19 cellular contexts compared by ENCODE assay signal in genomic region chr1:227915564-227916553, GRCh38. TPM values are rescaled to one million over a fixed set of nuclear protein-coding genes. Genes with fewer than 3 reads are reported as not detected.
DNase-seq lines count a peak whose midpoint lies in the region; ATAC-seq and TF ChIP-seq lines count a peak whose summit lies in the region.
"Had no signal": no experiment of that assay in that cellular context is flagged by ENCODE, and none has a peak within 500 bp of the region (broad histone marks: within the 10 kb centered on the region; RNA-seq: fewer than 3 reads in every experiment).

No MANE protein-coding gene starts in this region.

- no peaks in the 10 kb centered on the region for H3K36me3 ChIP-seq in GM23338 (ENCODE audit: insufficient read depth)
- H3K36me3 ChIP-seq: HAP-1, ovary, vagina had no signal

- no peak overlapping the region for H3K27ac ChIP-seq in GM23338 (ENCODE audit: low read depth)
- H3K27ac ChIP-seq: ovary, vagina had no signal

- intact Hi-C loops in MCF 10A (cut with micrococcal nuclease): no loop called here

- H3K9me3 Mint-ChIP-seq in GM23338: no peaks in the 10 kb centered on the region
- H3K9me3 Mint-ChIP-seq in MCF 10A (ENCODE audit: unreplicated experiment): no peaks in the 10 kb centered on the region
- no peaks in the 10 kb centered on the region for H3K9me3 Mint-ChIP-seq in nephron
- H3K9me3 Mint-ChIP-seq: activated CD4-positive, alpha-beta memory T cell treated with anti-CD3 and anti-CD28 coated beads for 36 hours; activated T-helper 17 cell treated with anti-CD3 and anti-CD28 coated beads, Interleukin-2, amount 50 U/mL, for 72 hours had no signal

- peaks cover 8% of the 10 kb centered on the region for H3K27me3 Mint-ChIP-seq in GM23338 (ENCODE audit: insufficient read depth, low read depth, poor library complexity)
- no peaks in the 10 kb centered on the region for H3K27me3 Mint-ChIP-seq in MCF 10A (ENCODE audit: insufficient read depth, unreplicated experiment)
- H3K27me3 Mint-ChIP-seq in nephron (ENCODE audit: low read depth): no peaks in the 10 kb centered on the region
- H3K27me3 Mint-ChIP-seq: activated CD4-positive, alpha-beta memory T cell treated with anti-CD3 and anti-CD28 coated beads for 36 hours; activated T-helper 17 cell treated with anti-CD3 and anti-CD28 coated beads, Interleukin-2, amount 50 U/mL, for 72 hours had no signal

- ATAC-seq in GM23338 (peak; percentile 36), GM19035 (IDR thresholded peaks at IDR 0.05; ENCODE audit: unreplicated experiment) (no peak)
- ATAC-seq: activated T-helper 17 cell treated with anti-CD3 and anti-CD28 coated beads, Interleukin-2, amount 50 U/mL, for 72 hours; mucosa of descending colon; stimulated activated naive CD8-positive, alpha-beta T cell treated with anti-CD3 and anti-CD28 coated beads, Interleukin-15, Interleukin-2, amounts not matched to agents 100 U/mL and 50 U/mL, for 24 hours had no signal

- H3K4me3 Mint-ChIP-seq in GM23338 (no peak overlapping the region), MCF 10A (ENCODE audit: unreplicated experiment) (no peak overlapping the region), nephron (no peak overlapping the region)
- H3K4me3 Mint-ChIP-seq: activated CD4-positive, alpha-beta memory T cell treated with anti-CD3 and anti-CD28 coated beads for 36 hours; activated T-helper 17 cell treated with anti-CD3 and anti-CD28 coated beads, Interleukin-2, amount 50 U/mL, for 72 hours had no signal

- POLR2A ChIA-PET in MCF 10A (lab: Yijun Ruan, JAX): interaction anchor here (0.8 to 1.5 kb wide), 6 partner anchors 18 to 181 kb away, joined by 3 to 8 read pairs (median 4); partner anchors contain the start of genes JMJD4 and SNAP47

- DNase-seq in GM23338 (ENCODE audit: low spot score) (no peak), NCI-H1105 treated with DMSO at 0.1 percent for 48 hours (lab: John Stamatoyannopoulos, UW) (peak; percentile 41), MCF 10A (ENCODE audit: unreplicated experiment) (peak; percentile 97), iPS-NIHi7 (ENCODE audit: extremely low spot score) (no peak), T-helper 9 cell (no peak)
- DNase-seq: activated CD4-positive, alpha-beta memory T cell treated with anti-CD3 and anti-CD28 coated beads for 36 hours; KG1; NCI-H187; OCI-M1; ovary; SK-N-SH; small intestine; stimulated activated naive CD8-positive, alpha-beta T cell treated with anti-CD3 and anti-CD28 coated beads, Interleukin-15, Interleukin-2, amounts not matched to agents 100 U/mL and 50 U/mL, for 24 hours had no signal

- no peak overlapping the region for H3K4me2 ChIP-seq in GM23338
- H3K4me2 ChIP-seq: SK-N-SH had no signal

- H3K79me2 ChIP-seq in GM23338 (replicated peaks; ENCODE audit: insufficient read depth): no peaks in the 10 kb centered on the region

- H3K4me1 ChIP-seq in GM23338 (ENCODE audit: insufficient read depth): peaks cover 18% of the 10 kb centered on the region
- H3K4me1 ChIP-seq: HAP-1 had no signal

- no peak overlapping the region for H3K4me3 ChIP-seq in GM23338
- H3K4me3 ChIP-seq: HAP-1, mucosa of descending colon, ovary, vagina had no signal

- TF ChIP-seq CTCF in GM23338 (conservative IDR thresholded peaks at IDR 0.05; ENCODE audit: low read depth in 2 of 2) (no peak), MCF 10A (IDR thresholded peaks at IDR 0.05; ENCODE audit: unreplicated experiment) (no peak), nephron (IDR thresholded peaks at IDR 0.05; ENCODE audit: unreplicated experiment in 3 of 3) (no peak)

- H3F3A ChIP-seq in GM23338 (replicated peaks; ENCODE audit: low read depth): no peaks in the 10 kb centered on the region

- no peaks in the 10 kb centered on the region for H3K27me3 ChIP-seq in GM23338 (ENCODE audit: insufficient read depth)
- H3K27me3 ChIP-seq: ovary, vagina had no signal

- H3K4me1 Mint-ChIP-seq in GM23338: peaks cover 32% of the 10 kb centered on the region
- peaks cover 22% of the 10 kb centered on the region for H3K4me1 Mint-ChIP-seq in MCF 10A (ENCODE audit: insufficient read depth, unreplicated experiment)
- peaks cover 54% of the 10 kb centered on the region for H3K4me1 Mint-ChIP-seq in nephron
- H3K4me1 Mint-ChIP-seq: activated T-helper 17 cell treated with anti-CD3 and anti-CD28 coated beads, Interleukin-2, amount 50 U/mL, for 72 hours had no signal

- H3K36me3 Mint-ChIP-seq in GM23338 (ENCODE audit: low read depth) (no peaks in the 10 kb centered on the region), MCF 10A (ENCODE audit: insufficient read depth, unreplicated experiment) (no peaks in the 10 kb centered on the region), nephron (ENCODE audit: low read depth) (no peaks in the 10 kb centered on the region)
- H3K36me3 Mint-ChIP-seq: activated CD4-positive, alpha-beta memory T cell treated with anti-CD3 and anti-CD28 coated beads for 36 hours had no signal

- CTCF ChIA-PET in MCF 10A (lab: Yijun Ruan, JAX): interaction anchor here (0.6 to 0.8 kb wide), 4 partner anchors 38 to 556 kb away, joined by 3 read pairs; no protein-coding TSS in a partner anchor

- no peaks in the 10 kb centered on the region for H3K9me2 ChIP-seq in GM23338 (ENCODE audit: insufficient read depth)
- H3K9me2 ChIP-seq: SK-N-SH had no signal

- H3K27ac Mint-ChIP-seq in GM23338: no peak overlapping the region
- no peak overlapping the region for H3K27ac Mint-ChIP-seq in MCF 10A (ENCODE audit: low read depth, unreplicated experiment)
- H3K27ac Mint-ChIP-seq in nephron: peak overlapping the region; percentile 68 to 75 (median 69)
- H3K27ac Mint-ChIP-seq: activated CD4-positive, alpha-beta memory T cell treated with anti-CD3 and anti-CD28 coated beads for 36 hours; activated T-helper 17 cell treated with anti-CD3 and anti-CD28 coated beads, Interleukin-2, amount 50 U/mL, for 72 hours had no signal

- BruUV-seq in MCF 10A (replicated peaks; lab: Mats Ljungman, UMichigan): no TSS peak

- no peaks in the 10 kb centered on the region for H4K20me1 ChIP-seq in GM23338 (replicated peaks; ENCODE audit: insufficient read depth)

- peak overlapping the region; percentile 63; the same call in 1 of the 2 replicates for H2AFZ ChIP-seq in GM23338

TF ChIP-seq in GM23338, 12 proteins besides CTCF, POLR2A, EP300 and RAD21 (continues in another document):
- TF ChIP-seq ZNF114 (CRISPR knock-in tag; IDR thresholded peaks at IDR 0.05) (no peak), POLR2AphosphoS5 (IDR thresholded peaks at IDR 0.05; ENCODE audit: low read depth) (no peak), STAT1 (IDR thresholded peaks at IDR 0.05; ENCODE audit: unreplicated experiment) (no peak), ZNF462 (CRISPR knock-in tag; IDR thresholded peaks at IDR 0.05) (no peak)

RNA-seq across cellular contexts. Expression of gene WNT9A, which starts 31.9 kb away (rescaled TPM):
- 1.8 and 2.0 TPM in 2 replicates for total RNA-seq in GM23338 (2014; rRNA removed; shearing (Covaris generic))
- polyA plus RNA-seq in GM23338 (2016; fragmentation: Nextera tagmentation; extraction: Ambion mirVana): 0.06 and 0.07 TPM in 2 replicates
- total RNA-seq in MCF 10A (2022): 2.6 and 6.6 TPM in 2 replicates

Comparison
In these comparisons a context has a peak if more than half of its experiments do, and no peak if none do; other contexts are left out.
1. DNase-seq: peak in NCI-H1105 treated with DMSO at 0.1 percent for 48 hours (single experiment) and MCF 10A (single experiment); none in GM23338 (single experiment), iPS-NIHi7 (single experiment) and T-helper 9 cell (single experiment).
2. H3K27ac Mint-ChIP-seq: peak in nephron (3 of 3); none in GM23338 (single experiment) and MCF 10A (single experiment).